ENCODE assay signal across 10 cellular contexts in genomic region chr1:201399352-201400126, GRCh38. TPM values are rescaled to one million over a fixed set of nuclear protein-coding genes. Genes with fewer than 3 reads are reported as not detected.
DNase-seq lines count a peak whose midpoint lies in the region; ATAC-seq and TF ChIP-seq lines count a peak whose summit lies in the region.
"Had no signal": no experiment of that assay in that cellular context is flagged by ENCODE, and none has a peak within 500 bp of the region (broad histone marks: within the 10 kb centered on the region; RNA-seq: fewer than 3 reads in every experiment).

No MANE protein-coding gene starts in this region.

- peaks cover 5% of the 10 kb centered on the region; the same call in 1 of the 2 replicates for H3K27me3 ChIP-seq in H9 (ENCODE audit: insufficient read depth, low read length)
- no peaks in the 10 kb centered on the region for H3K27me3 ChIP-seq in PC-3 (ENCODE audit: low read length)
- no peaks in the 10 kb centered on the region for H3K27me3 ChIP-seq in right cardiac atrium (ENCODE audit: control insufficient read depth, insufficient read depth)
- no peaks in the 10 kb centered on the region for H3K27me3 ChIP-seq in trophoblast cell (ENCODE audit: insufficient read depth, low read length)
- no peaks in the 10 kb centered on the region for H3K27me3 ChIP-seq in Karpas-422 (ENCODE audit: low read length)

- H3K56ac ChIP-seq in H9 (ENCODE audit: insufficient read length, low read depth, low read length) = no peak overlapping the region

- BruUV-seq in PC-3 (replicated peaks; lab: Mats Ljungman, UMichigan) = TSS peak; percentile 30

- H3K27ac ChIP-seq in H9 (ENCODE audit: insufficient read length, low read depth, low read length) (no peak overlapping the region), PC-3 (ENCODE audit: low read length) (peak overlapping the region; percentile 73), right cardiac atrium (ENCODE audit: low read length) (no peak overlapping the region), trophoblast cell (ENCODE audit: low read depth, low read length) (peak overlapping the region; percentile 6), Karpas-422 (ENCODE audit: low read length) (no peak overlapping the region)

- no peak overlapping the region for H3K27ac Mint-ChIP-seq in H9

- H3K9me2 ChIP-seq in PC-3 (replicated peaks; ENCODE audit: low read length) (no peaks in the 10 kb centered on the region), Karpas-422 (replicated peaks; ENCODE audit: insufficient read depth, low read length) (no peaks in the 10 kb centered on the region)

- peak overlapping the region; percentile 35 for H3K9ac ChIP-seq in H9 (ENCODE audit: extremely low read depth, insufficient read length, low read length)
- H3K9ac ChIP-seq in PC-3 (ENCODE audit: low read length) = peak overlapping the region; percentile 92
- H3K9ac ChIP-seq in trophoblast cell (ENCODE audit: low read length) = peak overlapping the region; percentile 10
- no peak overlapping the region for H3K9ac ChIP-seq in Karpas-422 (ENCODE audit: low read length)

- H4K8ac ChIP-seq in H9 (replicated peaks; ENCODE audit: insufficient read length, low read depth, low read length) (no peak overlapping the region), trophoblast cell (ENCODE audit: low read depth, low read length) (peak overlapping the region; percentile 84)

- H3K4me1 ChIP-seq in H9 (ENCODE audit: insufficient read depth, low read length) = no peaks in the 10 kb centered on the region
- H3K4me1 ChIP-seq in PC-3 (ENCODE audit: insufficient read depth, low read length) = peaks cover 52% of the 10 kb centered on the region
- peaks cover 2% of the 10 kb centered on the region for H3K4me1 ChIP-seq in right cardiac atrium (ENCODE audit: control insufficient read depth, insufficient read depth, low read length)
- H3K4me1 ChIP-seq in trophoblast cell (ENCODE audit: control insufficient read depth in 1 of 2, insufficient read depth in 2 of 2, low read length in 2 of 2) = peaks cover 28 to 31% of the 10 kb centered on the region in 2 experiments
- peaks cover 20% of the 10 kb centered on the region for H3K4me1 ChIP-seq in Karpas-422 (ENCODE audit: low read length)

- H4K5ac ChIP-seq in H9 (ENCODE audit: insufficient read length, low read depth, low read length) = peak overlapping the region; percentile 23

- H3K4me2 ChIP-seq in H9 (ENCODE audit: insufficient read depth, insufficient read length, low read length) (peak overlapping the region; percentile 38), PC-3 (ENCODE audit: low read length) (peak overlapping the region; percentile 87), trophoblast cell (ENCODE audit: low read length) (peak overlapping the region; percentile 64), Karpas-422 (ENCODE audit: low read depth, low read length, poor library complexity, severe bottlenecking) (no peak overlapping the region)

- H2AFZ ChIP-seq in H9 (ENCODE audit: low read length) = no peak overlapping the region
- peak overlapping the region; percentile 82 for H2AFZ ChIP-seq in PC-3 (ENCODE audit: low read length)
- peak overlapping the region; percentile 24 for H2AFZ ChIP-seq in trophoblast cell (ENCODE audit: insufficient read depth, low read length, poor library complexity)
- H2AFZ ChIP-seq in Karpas-422 (ENCODE audit: low read length) = no peak overlapping the region

- H2BK5ac ChIP-seq in H9 (ENCODE audit: insufficient read length, low read length) = no peak overlapping the region
- peak overlapping the region; percentile 28 for H2BK5ac ChIP-seq in trophoblast cell (ENCODE audit: low read depth, low read length, poor library complexity)

- no peak overlapping the region; the same call in 1 of the 2 replicates for H2BK15ac ChIP-seq in H9 (ENCODE audit: low read depth, low read length)

- CTCF ChIA-PET in PC-3 (lab: Charles Lee) = interaction anchor here (0.6 to 1.1 kb wide), 3 partner anchors 15 to 113 kb away, joined by 3 read pairs; no protein-coding TSS in a partner anchor

- POLR2A ChIA-PET in PC-3 (lab: Charles Lee; ENCODE audit: unreplicated experiment) = no interaction called here

- H4K91ac ChIP-seq in H9 (ENCODE audit: insufficient read length, low read depth, low read length) (no peak overlapping the region), trophoblast cell (ENCODE audit: low read depth, low read length) (peak overlapping the region; percentile 91)

- no peaks in the 10 kb centered on the region; a peak in 1 of 5 replicates for H3K9me3 Mint-ChIP-seq in H9

- WGBS in H9 (ENCODE audit: extremely low coverage, insufficient read length, low lambda C conversion rate) = no CpG with 5 or more reads among the region's 62 CpGs
- WGBS in right cardiac atrium = 10% methylated on average over 62 of the region's 62 CpGs
- no CpG with 5 or more reads among the region's 62 CpGs for WGBS in trophoblast cell (ENCODE audit: extremely low coverage, insufficient coverage, insufficient read length)

- intact Hi-C loops in PC-3 (cut with micrococcal nuclease) = no loop called here
- intact Hi-C loops in right cardiac atrium (cut with DNase I) = loop anchor here in 1 of 4 donors (10.0 kb wide), 1 partner anchor 145 kb away; no protein-coding TSS in a partner anchor

- no peaks in the 10 kb centered on the region for H3K79me1 ChIP-seq in H9 (ENCODE audit: insufficient read depth, low read depth, low read length, poor library complexity, severe bottlenecking)
- H3K79me1 ChIP-seq in trophoblast cell (ENCODE audit: low read length) = peaks cover 18% of the 10 kb centered on the region

- peak overlapping the region; percentile 71 to 75 for H3K4me3 Mint-ChIP-seq in H9

- H3T11ph ChIP-seq in H9 (ENCODE audit: low read length) = no peak overlapping the region

- H3K36me3 ChIP-seq in PC-3 (ENCODE audit: low read depth, low read length) = no peaks in the 10 kb centered on the region
- H3K36me3 ChIP-seq in trophoblast cell (ENCODE audit: control insufficient read depth in 1 of 2, insufficient read depth in 2 of 2, low read length in 2 of 2) = no peaks in the 10 kb centered on the region
- H3K36me3 ChIP-seq in Karpas-422 (ENCODE audit: insufficient read depth, low read length) = no peaks in the 10 kb centered on the region

- H4K20me1 ChIP-seq in H9 (ENCODE audit: control insufficient read depth, insufficient read depth, insufficient read length) (no peaks in the 10 kb centered on the region), PC-3 (ENCODE audit: low read length) (peaks cover 26% of the 10 kb centered on the region), Karpas-422 (ENCODE audit: insufficient read depth, low read depth, low read length) (peaks cover 6% of the 10 kb centered on the region; the same call in 1 of the 2 replicates)

- H3K4me3 ChIP-seq in PC-3 (ENCODE audit: low read length) (peak overlapping the region; percentile 80), right cardiac atrium (ENCODE audit: low read length) (peak overlapping the region; percentile 1), trophoblast cell (ENCODE audit: low read depth, low read length) (peak overlapping the region; percentile 70), Karpas-422 (ENCODE audit: low read length) (no peak overlapping the region)

- H4K12ac ChIP-seq in trophoblast cell (ENCODE audit: low read depth, low read length) = peak overlapping the region; percentile 87

- no peaks in the 10 kb centered on the region for H3K9me3 ChIP-seq in H9 (ENCODE audit: control insufficient read depth, low read depth, low read length)
- no peaks in the 10 kb centered on the region for H3K9me3 ChIP-seq in PC-3 (ENCODE audit: low read length)
- no peaks in the 10 kb centered on the region for H3K9me3 ChIP-seq in right cardiac atrium (ENCODE audit: control insufficient read depth, low read length)
- no peaks in the 10 kb centered on the region for H3K9me3 ChIP-seq in trophoblast cell (ENCODE audit: insufficient read depth, low read depth, low read length)
- no peaks in the 10 kb centered on the region for H3K9me3 ChIP-seq in Karpas-422 (ENCODE audit: low read length)

- ATAC-seq in PC-3 (peak; percentile 37), right cardiac atrium (peak; percentile 17 to 52), GM18909 (IDR thresholded peaks at IDR 0.05; ENCODE audit: poor library complexity, unreplicated experiment) (no peak)

- DNase-seq in H9 = peak; percentile 74
- peak; percentile 92 for DNase-seq in PC-3
- DNase-seq in right cardiac atrium = peak in 1 of 3 donors; percentile 68
- peak; percentile 53 to 73 for DNase-seq in trophoblast cell
- DNase-seq in DMS153 (lab: John Stamatoyannopoulos, UW) = no peak
- DNase-seq in dedifferentiated amniotic fluid mesenchymal stem cell (ENCODE audit: extremely low spot score) = no peak
- DNase-seq in Karpas-422 = no peak
- DNase-seq: NCI-H187 treated with DMSO at 0.1 percent for 48 hours had no signal

- H3K23ac ChIP-seq in H9 (ENCODE audit: insufficient read length, low read depth, low read length) (no peak overlapping the region), trophoblast cell (ENCODE audit: low read length) (no peak overlapping the region)

- H3K14ac ChIP-seq in H9 (ENCODE audit: insufficient read depth, low read length) (peak overlapping the region; percentile 91), trophoblast cell (ENCODE audit: low read length) (peak overlapping the region; percentile 50)

- H2BK12ac ChIP-seq in H9 (ENCODE audit: insufficient read length, low read depth, low read length) = no peak overlapping the region
- H2BK12ac ChIP-seq in trophoblast cell (ENCODE audit: low read length) = peak overlapping the region; percentile 34

- no peak overlapping the region for H2BK20ac ChIP-seq in H9 (ENCODE audit: low read depth, low read length, poor library complexity, severe bottlenecking)

- H2AK5ac ChIP-seq in H9 (ENCODE audit: insufficient read length, low read length) = no peak overlapping the region
- H2AK5ac ChIP-seq in trophoblast cell (ENCODE audit: low read length) = peak overlapping the region; percentile 11

- H2BK120ac ChIP-seq in H9 (ENCODE audit: low read depth, low read length, poor library complexity, severe bottlenecking) (no peak overlapping the region), trophoblast cell (ENCODE audit: insufficient read depth, low read length, poor library complexity) (peak overlapping the region; percentile 84)

- H3K27me3 Mint-ChIP-seq in H9 (ENCODE audit: low read depth) = peaks cover 22% of the 10 kb centered on the region

- H3K79me2 ChIP-seq in H9 (ENCODE audit: insufficient read depth, low read length) (no peaks in the 10 kb centered on the region), PC-3 (ENCODE audit: low read length) (peaks cover 59% of the 10 kb centered on the region), trophoblast cell (ENCODE audit: control insufficient read depth, insufficient read depth, low read length, poor library complexity) (peaks cover 12% of the 10 kb centered on the region), Karpas-422 (ENCODE audit: low read length) (no peaks in the 10 kb centered on the region)

- H3K4ac ChIP-seq in H9 (ENCODE audit: low read depth, low read length) (no peak overlapping the region), trophoblast cell (ENCODE audit: low read depth, low read length) (peak overlapping the region; percentile 35)

- TF ChIP-seq CTCF in H9 (conservative IDR thresholded peaks at IDR 0.05) (no peak), PC-3 (conservative IDR thresholded peaks at IDR 0.05; ENCODE audit: low read depth, low read length) (no peak)

- H3K4me1 Mint-ChIP-seq in H9 = peaks cover 32 to 36% of the 10 kb centered on the region in 2 experiments

- H3K18ac ChIP-seq in H9 (ENCODE audit: insufficient read length, low read depth, low read length) (peak overlapping the region; percentile 89), trophoblast cell (ENCODE audit: low read length) (peak overlapping the region; percentile 44)

- H3K36me3 Mint-ChIP-seq in H9 (ENCODE audit: insufficient read depth in 1 of 3, low read depth in 3 of 3) = peaks cover 0 to 3% (median 0%) of the 10 kb centered on the region in 3 experiments; a peak in 3 of 7 replicates

- peaks cover 16% of the 10 kb centered on the region for H3K23me2 ChIP-seq in H9 (ENCODE audit: insufficient read length, low read depth, low read length, poor library complexity, severe bottlenecking)

- peaks cover 13% of the 10 kb centered on the region for H3F3A ChIP-seq in PC-3 (ENCODE audit: low read length, unreplicated experiment)

RNA-seq across cellular contexts. Expression of gene LAD1, which starts 0.4 kb away (rescaled TPM):
- total RNA-seq in H9 (2021) (29.0 and 30.1 TPM in 2 replicates), PC-3 (2014; rRNA removed) (310 and 381 TPM in 2 replicates), right cardiac atrium (1 to 10 TPM; 1.3 to 4.0 (median 2.4) TPM)
- polyA plus RNA-seq in right cardiac atrium = 5.0 TPM
- 28.6 and 30.4 TPM in 2 replicates for polyA plus RNA-seq in trophoblast cell (2013)
- total RNA-seq in Karpas-422 (2014; rRNA removed; shearing (Covaris generic); ENCODE audit: low replicate concordance) = 0.76 and 1.2 TPM in 2 replicates

RNA-seq across cellular contexts. Expression of gene TNNI1, which starts 22.0 kb away (rescaled TPM):
- total RNA-seq in H9 (2021) (0.29 TPM in 1 of 2 replicates, not detected in the other), PC-3 (2014; rRNA removed) (not detected in 2 replicates), right cardiac atrium (100 to 1,000 TPM in 2 of 4 donors, 10 to 100 TPM in 2; 77.9 to 215 (median 100) TPM)
- polyA plus RNA-seq in right cardiac atrium = 81.3 TPM
- polyA plus RNA-seq in trophoblast cell (2013) = 0.75 and 0.90 TPM in 2 replicates
- 333 and 375 TPM in 2 replicates for total RNA-seq in Karpas-422 (2014; rRNA removed; shearing (Covaris generic); ENCODE audit: low replicate concordance)
- total RNA-seq: subcutaneous adipose tissue had no signal

RNA-seq across cellular contexts. Expression of gene TNNT2, which starts 22.1 kb away (rescaled TPM):
- total RNA-seq in H9 (2021) (5.9 and 8.6 TPM in 2 replicates), PC-3 (2014; rRNA removed) (1.1 and 2.9 TPM in 2 replicates), right cardiac atrium (1,000 to 10,000 TPM; 5,203 to 7,292 (median 7,185) TPM)
- 16,707 TPM for polyA plus RNA-seq in right cardiac atrium
- polyA plus RNA-seq in trophoblast cell (2013) = 32.3 and 32.7 TPM in 2 replicates
- 0.11 and 0.37 TPM in 2 replicates for total RNA-seq in Karpas-422 (2014; rRNA removed; shearing (Covaris generic); ENCODE audit: low replicate concordance)
- total RNA-seq: subcutaneous adipose tissue had no signal

Comparison
In these comparisons a context has a peak if more than half of its experiments do, and no peak if none do; other contexts are left out.
1. DNase-seq: peak in H9 (single experiment), PC-3 (single experiment) and trophoblast cell (2 of 2); none in DMS153 (single experiment), dedifferentiated amniotic fluid mesenchymal stem cell (single experiment) and Karpas-422 (single experiment).
2. H2AFZ ChIP-seq: peak in PC-3 (single experiment) and trophoblast cell (single experiment); none in H9 (single experiment) and Karpas-422 (single experiment).
3. H3K27ac ChIP-seq: peak in PC-3 (single experiment) and trophoblast cell (single experiment); none in H9 (single experiment), right cardiac atrium (single experiment) and Karpas-422 (single experiment).
4. RNA of gene TNNI1, which starts 22.0 kb away (total RNA-seq): 333 to 375 TPM in Karpas-422 and 77.9 to 215 TPM in right cardiac atrium; 0.29 TPM in H9 and not detected in PC-3; every median in the first group is over 10 times any median in the second.
5. RNA of gene TNNT2, which starts 22.1 kb away (total RNA-seq): 5,203 to 7,292 TPM in right cardiac atrium; 5.9 to 8.6 TPM in H9, 1.1 to 2.9 TPM in PC-3 and 0.11 to 0.37 TPM in Karpas-422; every median in the first group is over 100 times any median in the second.